15 cellular contexts compared by ENCODE assay signal in genomic region chr9:108296056-108296455, GRCh38.
A peak's percentile ranks its signal among the peaks of the same experiment; 100 is the strongest.
DNase-seq lines count a peak whose midpoint lies in the region; ATAC-seq and TF ChIP-seq lines count a peak whose summit lies in the region.
"Had no signal": no experiment of that assay in that cellular context is flagged by ENCODE, and none has a peak within 500 bp of the region (broad histone marks: within the 10 kb centered on the region; RNA-seq: fewer than 3 reads in every experiment).

No MANE protein-coding gene starts in this region.

- H3K27ac ChIP-seq in left lung, result peak overlapping the region in 1 of 2 donors; percentile 16
- H3K27ac ChIP-seq: C4-2B, ovary had no signal

- peak; percentile 44 for ATAC-seq in left lung
- ATAC-seq in GM18907 (IDR thresholded peaks at IDR 0.05; ENCODE audit: unreplicated experiment), result no peak

- no peaks in the 10 kb centered on the region for H3K27me3 ChIP-seq in left lung
- H3K27me3 ChIP-seq: ovary had no signal

- DNase-seq in AG10803 (ENCODE audit: low read depth) (peak; percentile 93), M059J (ENCODE audit: low read depth) (peak; percentile 80), dedifferentiated amniotic fluid mesenchymal stem cell (ENCODE audit: extremely low spot score) (peak; percentile 84), left lung (no peak), T1000 (lab: John Stamatoyannopoulos, UW) (no peak), NCI-H2029 (lab: John Stamatoyannopoulos, UW) (no peak), cortex of kidney (lab: John Stamatoyannopoulos, UW) (no peak)
- DNase-seq: activated CD4-positive, alpha-beta T cell treated with anti-CD3 and anti-CD28 coated beads for 48 hours; endodermal cell; GOT3; NCI-H2171 treated with DMSO at 0.1 percent for 48 hours; ovary; stimulated activated CD8-positive, alpha-beta memory T cell treated with anti-CD3 and anti-CD28 coated beads, Interleukin-4, amount 100 ng/mL, for 48 hours had no signal

- no peaks in the 10 kb centered on the region for H3K9me3 ChIP-seq in left lung
- H3K9me3 ChIP-seq: ovary had no signal

- no peak overlapping the region for H3K4me3 ChIP-seq in AG10803 (ENCODE audit: low read length)
- no peak overlapping the region for H3K4me3 ChIP-seq in left lung
- H3K4me3 ChIP-seq: ovary had no signal

- TF ChIP-seq CTCF in AG10803 (conservative IDR thresholded peaks at IDR 0.05; ENCODE audit: low read length) (no peak), left lung (IDR thresholded peaks at IDR 0.05) (no peak)

- H3K36me3 ChIP-seq in left lung, result no peaks in the 10 kb centered on the region
- H3K36me3 ChIP-seq: ovary had no signal

- intact Hi-C loops in left lung (cut with DNase I), result no loop called here

- H3K4me1 ChIP-seq in left lung, result peaks cover 4 to 33% of the 10 kb centered on the region in 2 donors

Comparison
In these comparisons a context has a peak if more than half of its experiments do, and no peak if none do; other contexts are left out.
1. DNase-seq: peak in AG10803 (single experiment), M059J (single experiment) and dedifferentiated amniotic fluid mesenchymal stem cell (single experiment); none in left lung (0 of 2), T1000 (single experiment), NCI-H2029 (single experiment) and cortex of kidney (single experiment).